8 cellular contexts compared by ENCODE assay signal in the genomic region with DNA sequence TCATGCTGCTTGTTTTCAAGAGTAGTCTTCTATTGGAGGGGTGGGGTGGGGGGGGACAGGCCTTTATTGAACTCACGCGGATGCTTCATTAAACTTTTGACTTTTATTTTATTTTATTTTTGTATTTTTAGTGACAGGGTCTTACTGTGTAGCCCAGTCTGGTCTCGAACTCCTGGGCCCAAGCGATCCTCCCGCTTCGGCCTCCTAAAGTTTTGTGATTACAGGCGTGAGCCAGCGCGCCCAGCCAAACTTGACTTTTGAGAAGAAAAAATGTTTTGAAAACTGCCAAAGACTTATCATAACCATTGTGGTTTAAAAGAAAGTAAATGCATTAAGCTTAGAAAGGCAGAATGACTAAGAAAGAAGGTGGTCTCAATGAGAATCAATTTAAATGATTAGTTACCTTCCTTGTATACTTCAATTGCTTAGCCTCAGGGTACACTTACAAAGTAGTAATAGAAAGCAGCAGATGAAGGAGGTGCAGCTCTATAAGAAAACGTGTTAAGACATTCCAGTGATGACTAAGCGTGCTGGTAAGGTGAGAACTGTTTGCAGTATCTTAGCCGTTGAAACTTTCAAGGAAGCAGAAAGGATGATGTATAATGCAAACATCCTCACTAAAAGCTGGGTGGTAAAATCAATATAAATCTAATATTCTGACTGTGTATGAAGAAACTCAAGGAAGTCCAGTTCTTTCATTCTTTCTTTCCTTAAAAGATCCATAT. TPM values are rescaled to one million over a fixed set of nuclear protein-coding genes. Genes with fewer than 3 reads are reported as not detected.
A peak's percentile ranks its signal among the peaks of the same experiment; 100 is the strongest.
DNase-seq lines count a peak whose midpoint lies in the region; ATAC-seq, FAIRE-seq and TF ChIP-seq lines count a peak whose summit lies in the region.

No MANE protein-coding gene starts in this region.

- no peaks in the 10 kb centered on the region for H3K36me3 ChIP-seq in HUES48 (ENCODE audit: control insufficient read depth, insufficient read depth, low read length)
- no peaks in the 10 kb centered on the region for H3K36me3 ChIP-seq in HepG2 (replicated peaks in 1 of 2; ENCODE audit: control insufficient read depth in 1 of 2, insufficient read depth in 2 of 2, low read length in 2 of 2)
- no peaks in the 10 kb centered on the region for H3K36me3 ChIP-seq in vagina
- no peaks in the 10 kb centered on the region for H3K36me3 ChIP-seq in body of pancreas (replicated peaks in 1 of 2; ENCODE audit: insufficient read depth in 1 of 2, low read depth in 2 of 2)

- H3K4me1 ChIP-seq in HUES48 (ENCODE audit: control insufficient read depth, insufficient read depth, low read length) (peaks cover 21% of the 10 kb centered on the region), HepG2 (ENCODE audit: insufficient read depth, low read length) (peaks cover 26% of the 10 kb centered on the region), vagina (peaks cover 30% of the 10 kb centered on the region), body of pancreas (peaks cover 18% of the 10 kb centered on the region)

- DNase-seq in amniotic stem cell (lab: John Stamatoyannopoulos, UW) (peak; percentile 16), HepG2 (ENCODE audit: low spot score) (no peak), vagina (ENCODE audit: extremely low spot score in 2 of 2) (no peak), NCI-H446 (lab: John Stamatoyannopoulos, UW) (no peak), body of pancreas (no peak), NCI-H446 treated with DMSO at 0.1 percent for 48 hours (lab: John Stamatoyannopoulos, UW) (no peak)

- TF ChIP-seq POLR2A in HepG2 (IDR thresholded peaks at IDR 0.05; ENCODE audit: insufficient read depth in 1 of 2, low read depth in 2 of 2, low read length in 2 of 2) (no peak), vagina (IDR thresholded peaks at IDR 0.05) (no peak), body of pancreas (IDR thresholded peaks at IDR 0.05) (no peak)

- BruUV-seq in HepG2 (replicated peaks; lab: Mats Ljungman, UMichigan): no TSS peak

- FAIRE-seq in HepG2 (lab: Jason Lieb, UNC): no peak

- TF ChIP-seq CTCF in C4-2B (conservative IDR thresholded peaks at IDR 0.05) (no peak), HepG2 (CRISPR knock-in tag; IDR thresholded peaks at IDR 0.05) (no peak), vagina (IDR thresholded peaks at IDR 0.05) (no peak), body of pancreas (IDR thresholded peaks at IDR 0.05) (no peak)

- peak overlapping the region; percentile 85 for H3K27ac ChIP-seq in C4-2B
- peak overlapping the region; percentile 95 for H3K27ac ChIP-seq in HUES48 (ENCODE audit: low read depth, low read length)
- no peak overlapping the region for H3K27ac ChIP-seq in HepG2 (ENCODE audit: extremely low read length, insufficient read depth, low read length)
- H3K27ac ChIP-seq in vagina: peak overlapping the region; percentile 74
- no peak overlapping the region for H3K27ac ChIP-seq in body of pancreas

- WGBS in HepG2 (ENCODE audit: low lambda C conversion rate): 36% methylated on average over 12 of the region's 12 CpGs
- WGBS in body of pancreas, 2 donors: 69 to 71% methylated on average over 12 of the region's 12 CpGs

- no peak for TF ChIP-seq RAD21 in HepG2 (CRISPR knock-in tag; IDR thresholded peaks at IDR 0.05)

- TF ChIP-seq EP300 in HepG2 (IDR thresholded peaks at IDR 0.05; ENCODE audit: low read depth in 2 of 2, low read length in 2 of 2) (no peak), HepG2 (CRISPR knock-in tag; IDR thresholded peaks at IDR 0.05; ENCODE audit: borderline replicate concordance) (no peak)

- peak overlapping the region; percentile 86 for H3K9ac ChIP-seq in HUES48 (ENCODE audit: low read depth, low read length)
- peak overlapping the region; percentile 86; the same call in 1 of the 2 replicates for H3K9ac ChIP-seq in HepG2 (ENCODE audit: insufficient read depth, low read depth, low read length)

- POLR2A ChIA-PET in HepG2 (lab: Yijun Ruan, JAX): interaction anchor here (1.4 to 4.2 kb wide), 2 partner anchors 9 to 20 kb away, joined by 3 to 73 read pairs; a partner anchor contains a TSS

- ATAC-seq in HepG2 (no peak), body of pancreas (no peak)

- H3K79me2 ChIP-seq in HepG2 (ENCODE audit: insufficient read depth, low read length): peaks cover 52% of the 10 kb centered on the region

- no peak overlapping the region for H2AFZ ChIP-seq in HepG2 (ENCODE audit: low read length)

- no peaks in the 10 kb centered on the region for H4K20me1 ChIP-seq in HepG2 (ENCODE audit: insufficient read depth, low read length)

- peak overlapping the region; percentile 79 for H3K4me2 ChIP-seq in HepG2 (ENCODE audit: low read depth, low read length)

- CTCF ChIA-PET in HepG2 (lab: Yijun Ruan, JAX; ENCODE audit: low intra/inter-chr PET ratio, low total read pairs): no interaction called here

- no peaks in the 10 kb centered on the region for H3K9me3 ChIP-seq in HUES48 (ENCODE audit: control insufficient read depth, insufficient read depth, low read length)
- H3K9me3 ChIP-seq in HepG2 (ENCODE audit: low read length): no peaks in the 10 kb centered on the region
- no peaks in the 10 kb centered on the region for H3K9me3 ChIP-seq in vagina
- H3K9me3 ChIP-seq in body of pancreas: no peaks in the 10 kb centered on the region

- intact Hi-C loops in HepG2 (cut with micrococcal nuclease; ENCODE audit: unreplicated experiment) (no loop called here), vagina (cut with DNase I) (no loop called here), body of pancreas (cut with DNase I) (no loop called here)

- H3K4me3 ChIP-seq in HUES48 (ENCODE audit: low read depth, low read length) (peak overlapping the region; percentile 85), HepG2 (replicated peaks in 1 of 3; ENCODE audit: insufficient read depth in 1 of 3, low read depth in 2 of 3, low read length in 3 of 3) (peak overlapping the region; percentile 64 to 92 (median 67)), vagina (peak overlapping the region; percentile 68 to 75), body of pancreas (no peak overlapping the region)

- H3K27me3 ChIP-seq in HUES48 (ENCODE audit: control insufficient read depth, insufficient read depth, low read length) (no peaks in the 10 kb centered on the region), HepG2 (ENCODE audit: control insufficient read depth in 1 of 2, insufficient read depth in 2 of 2, low read length in 2 of 2) (no peaks in the 10 kb centered on the region; a peak in 1 of 5 replicates), vagina (no peaks in the 10 kb centered on the region), body of pancreas (no peaks in the 10 kb centered on the region)

- in situ Hi-C loops in HepG2 (cut with HindIII; ENCODE audit: extremely low pct_ligation_motif_present, low pct_unique_long_range_greater_than_20kb): no loop called here

RNA-seq across cellular contexts. Expression of a gene that starts 1.2 kb away (rescaled TPM):
- total RNA-seq in HepG2 (2016; rRNA removed; fragmentation: Illumina TruSeq; extraction: Trizol) (23.8 and 58.4 TPM in 2 replicates), vagina (62.1 TPM), body of pancreas (10 to 100 TPM; 29.3 to 43.6 TPM)
- total RNA-seq in HepG2 (2016; cell fraction: cytosol; rRNA removed; fragmentation: Illumina TruSeq; extraction: Trizol; ENCODE audit: low read depth): 7.7 and 8.3 TPM in 2 replicates
- 21.9 and 55.7 TPM in 2 replicates for total RNA-seq in HepG2 (2016; cell fraction: insoluble cytoplasmic fraction; rRNA removed; fragmentation: Illumina TruSeq; extraction: Trizol)
- total RNA-seq in HepG2 (2016; cell fraction: membrane; rRNA removed; fragmentation: Illumina TruSeq; extraction: Trizol): 24.9 and 27.8 TPM in 2 replicates
- 35.0 and 35.8 TPM in 2 replicates for total RNA-seq in HepG2 (2016; cell fraction: nucleus; rRNA removed; fragmentation: Illumina TruSeq; extraction: Trizol)
- 67.4 and 71.3 TPM in 2 replicates for polyA plus RNA-seq in HepG2 (2011; rRNA removed)
- 55.0 and 79.8 TPM in 2 replicates for polyA plus RNA-seq in HepG2 (2011; cell fraction: cytosol; rRNA removed)
- 30.8 and 37.5 TPM in 2 replicates for polyA plus RNA-seq in HepG2 (2011; cell fraction: nucleus; rRNA removed)
- polyA plus RNA-seq in HepG2 (2012): 71.1 and 87.3 TPM in 2 replicates
- 9.1 and 11.2 TPM in 2 replicates for polyA plus RNA-seq in HepG2 (2016; cell fraction: cytosol; fragmentation: Illumina TruSeq; extraction: Trizol; ENCODE audit: low read depth)
- 61.8 and 69.1 TPM in 2 replicates for polyA plus RNA-seq in HepG2 (2016; cell fraction: insoluble cytoplasmic fraction; fragmentation: Illumina TruSeq; extraction: Trizol; ENCODE audit: low read depth)
- polyA plus RNA-seq in HepG2 (2016; cell fraction: membrane; fragmentation: Illumina TruSeq; extraction: Trizol; ENCODE audit: low read depth): 20.2 and 25.9 TPM in 2 replicates
- 31.8 and 34.7 TPM in 2 replicates for polyA plus RNA-seq in HepG2 (2016; cell fraction: nucleus; fragmentation: Illumina TruSeq; extraction: Trizol; ENCODE audit: insufficient read depth, low read depth)
- polyA minus RNA-seq in HepG2 (2011; rRNA and poly(A)+ RNA removed; ENCODE audit: low replicate concordance): 118 and 224 TPM in 2 replicates
- polyA minus RNA-seq in HepG2 (2011; cell fraction: cytosol; rRNA and poly(A)+ RNA removed): 78.8 and 101 TPM in 2 replicates
- polyA minus RNA-seq in HepG2 (2011; cell fraction: nucleus; rRNA and poly(A)+ RNA removed): 59.2 and 75.5 TPM in 2 replicates

RNA-seq across cellular contexts. Expression of a gene that starts 10.0 kb away (rescaled TPM):
- total RNA-seq in HepG2 (2016; rRNA removed; fragmentation: Illumina TruSeq; extraction: Trizol) (4.3 and 5.1 TPM in 2 replicates), vagina (2.9 TPM), body of pancreas (1 to 10 TPM; 3.0 to 3.4 TPM)
- total RNA-seq in HepG2 (2016; cell fraction: cytosol; rRNA removed; fragmentation: Illumina TruSeq; extraction: Trizol; ENCODE audit: low read depth): 1.0 and 1.1 TPM in 2 replicates
- total RNA-seq in HepG2 (2016; cell fraction: insoluble cytoplasmic fraction; rRNA removed; fragmentation: Illumina TruSeq; extraction: Trizol): 4.9 and 5.4 TPM in 2 replicates
- 3.0 TPM in 2 replicates for total RNA-seq in HepG2 (2016; cell fraction: membrane; rRNA removed; fragmentation: Illumina TruSeq; extraction: Trizol)
- total RNA-seq in HepG2 (2016; cell fraction: nucleus; rRNA removed; fragmentation: Illumina TruSeq; extraction: Trizol): 4.8 and 5.4 TPM in 2 replicates
- 10.5 and 11.9 TPM in 2 replicates for polyA plus RNA-seq in HepG2 (2011; rRNA removed)
- polyA plus RNA-seq in HepG2 (2011; cell fraction: cytosol; rRNA removed): 8.0 and 10.7 TPM in 2 replicates
- 2.6 and 4.6 TPM in 2 replicates for polyA plus RNA-seq in HepG2 (2011; cell fraction: nucleus; rRNA removed)
- polyA plus RNA-seq in HepG2 (2012): 6.1 and 7.2 TPM in 2 replicates
- 0.52 and 0.57 TPM in 2 replicates for polyA plus RNA-seq in HepG2 (2016; cell fraction: cytosol; fragmentation: Illumina TruSeq; extraction: Trizol; ENCODE audit: low read depth)
- 4.6 and 5.5 TPM in 2 replicates for polyA plus RNA-seq in HepG2 (2016; cell fraction: insoluble cytoplasmic fraction; fragmentation: Illumina TruSeq; extraction: Trizol; ENCODE audit: low read depth)
- polyA plus RNA-seq in HepG2 (2016; cell fraction: membrane; fragmentation: Illumina TruSeq; extraction: Trizol; ENCODE audit: low read depth): 1.3 and 1.6 TPM in 2 replicates
- polyA plus RNA-seq in HepG2 (2016; cell fraction: nucleus; fragmentation: Illumina TruSeq; extraction: Trizol; ENCODE audit: insufficient read depth, low read depth): 6.0 and 6.5 TPM in 2 replicates
- polyA minus RNA-seq in HepG2 (2011; rRNA and poly(A)+ RNA removed; ENCODE audit: low replicate concordance): 17.7 and 20.0 TPM in 2 replicates
- 5.1 and 8.0 TPM in 2 replicates for polyA minus RNA-seq in HepG2 (2011; cell fraction: cytosol; rRNA and poly(A)+ RNA removed)
- 5.7 and 6.6 TPM in 2 replicates for polyA minus RNA-seq in HepG2 (2011; cell fraction: nucleus; rRNA and poly(A)+ RNA removed)

RNA-seq across cellular contexts. Expression of a gene that starts 27.7 kb away (rescaled TPM):
- total RNA-seq in HepG2 (2016; rRNA removed; fragmentation: Illumina TruSeq; extraction: Trizol): not detected in 2 replicates
- not detected in 2 replicates for total RNA-seq in HepG2 (2016; cell fraction: cytosol; rRNA removed; fragmentation: Illumina TruSeq; extraction: Trizol; ENCODE audit: low read depth)
- total RNA-seq in HepG2 (2016; cell fraction: insoluble cytoplasmic fraction; rRNA removed; fragmentation: Illumina TruSeq; extraction: Trizol): not detected in 2 replicates
- not detected in 2 replicates for total RNA-seq in HepG2 (2016; cell fraction: membrane; rRNA removed; fragmentation: Illumina TruSeq; extraction: Trizol)
- total RNA-seq in HepG2 (2016; cell fraction: nucleus; rRNA removed; fragmentation: Illumina TruSeq; extraction: Trizol): not detected in 2 replicates
- not detected in 2 replicates for polyA plus RNA-seq in HepG2 (2011; rRNA removed)
- polyA plus RNA-seq in HepG2 (2011; cell fraction: cytosol; rRNA removed): not detected in 2 replicates
- polyA plus RNA-seq in HepG2 (2011; cell fraction: nucleus; rRNA removed): not detected in 2 replicates
- polyA plus RNA-seq in HepG2 (2012): not detected in 2 replicates
- polyA plus RNA-seq in HepG2 (2016; cell fraction: cytosol; fragmentation: Illumina TruSeq; extraction: Trizol; ENCODE audit: low read depth): not detected in 2 replicates
- not detected in 2 replicates for polyA plus RNA-seq in HepG2 (2016; cell fraction: insoluble cytoplasmic fraction; fragmentation: Illumina TruSeq; extraction: Trizol; ENCODE audit: low read depth)
- not detected in 2 replicates for polyA plus RNA-seq in HepG2 (2016; cell fraction: membrane; fragmentation: Illumina TruSeq; extraction: Trizol; ENCODE audit: low read depth)
- polyA plus RNA-seq in HepG2 (2016; cell fraction: nucleus; fragmentation: Illumina TruSeq; extraction: Trizol; ENCODE audit: insufficient read depth, low read depth): not detected in 2 replicates
- not detected in 2 replicates for polyA minus RNA-seq in HepG2 (2011; rRNA and poly(A)+ RNA removed; ENCODE audit: low replicate concordance)
- not detected in 2 replicates for polyA minus RNA-seq in HepG2 (2011; cell fraction: cytosol; rRNA and poly(A)+ RNA removed)
- not detected in 2 replicates for polyA minus RNA-seq in HepG2 (2011; cell fraction: nucleus; rRNA and poly(A)+ RNA removed)
- total RNA-seq in vagina: not detected
- not detected for total RNA-seq in body of pancreas

RNA-seq across cellular contexts. Expression of a gene that starts 50.9 kb away (rescaled TPM):
- total RNA-seq in HepG2 (2016; rRNA removed; fragmentation: Illumina TruSeq; extraction: Trizol) (not detected in 2 replicates), vagina (12.3 TPM), body of pancreas (1 to 10 TPM in 1 of 2 donors, under 1 TPM in 1; 0.78 to 1.6 TPM)
- not detected in 2 replicates for total RNA-seq in HepG2 (2016; cell fraction: cytosol; rRNA removed; fragmentation: Illumina TruSeq; extraction: Trizol; ENCODE audit: low read depth)
- total RNA-seq in HepG2 (2016; cell fraction: insoluble cytoplasmic fraction; rRNA removed; fragmentation: Illumina TruSeq; extraction: Trizol): not detected in 2 replicates
- total RNA-seq in HepG2 (2016; cell fraction: membrane; rRNA removed; fragmentation: Illumina TruSeq; extraction: Trizol): not detected in 2 replicates
- not detected in 2 replicates for total RNA-seq in HepG2 (2016; cell fraction: nucleus; rRNA removed; fragmentation: Illumina TruSeq; extraction: Trizol)
- polyA plus RNA-seq in HepG2 (2011; rRNA removed): not detected in 2 replicates
- polyA plus RNA-seq in HepG2 (2011; cell fraction: cytosol; rRNA removed): not detected in 2 replicates
- polyA plus RNA-seq in HepG2 (2011; cell fraction: nucleus; rRNA removed): not detected in 2 replicates
- not detected in 2 replicates for polyA plus RNA-seq in HepG2 (2012)
- polyA plus RNA-seq in HepG2 (2016; cell fraction: cytosol; fragmentation: Illumina TruSeq; extraction: Trizol; ENCODE audit: low read depth): not detected in 2 replicates
- polyA plus RNA-seq in HepG2 (2016; cell fraction: insoluble cytoplasmic fraction; fragmentation: Illumina TruSeq; extraction: Trizol; ENCODE audit: low read depth): not detected in 2 replicates
- not detected in 2 replicates for polyA plus RNA-seq in HepG2 (2016; cell fraction: membrane; fragmentation: Illumina TruSeq; extraction: Trizol; ENCODE audit: low read depth)
- polyA plus RNA-seq in HepG2 (2016; cell fraction: nucleus; fragmentation: Illumina TruSeq; extraction: Trizol; ENCODE audit: insufficient read depth, low read depth): not detected in 2 replicates
- polyA minus RNA-seq in HepG2 (2011; rRNA and poly(A)+ RNA removed; ENCODE audit: low replicate concordance): 0.07 TPM in 1 of 2 replicates, not detected in the other
- not detected in 2 replicates for polyA minus RNA-seq in HepG2 (2011; cell fraction: cytosol; rRNA and poly(A)+ RNA removed)
- polyA minus RNA-seq in HepG2 (2011; cell fraction: nucleus; rRNA and poly(A)+ RNA removed): not detected in 2 replicates

Comparison
In these comparisons a context has a peak if more than half of its experiments do, and no peak if none do; other contexts are left out.
1. H3K27ac ChIP-seq: peak in C4-2B (single experiment), HUES48 (single experiment) and vagina (single experiment); none in HepG2 (single experiment) and body of pancreas (0 of 4).
2. H3K4me3 ChIP-seq: peak in HUES48 (single experiment), HepG2 (3 of 3) and vagina (2 of 2); none in body of pancreas (0 of 2).